18 cellular contexts compared by ENCODE assay signal in the genomic region with DNA sequence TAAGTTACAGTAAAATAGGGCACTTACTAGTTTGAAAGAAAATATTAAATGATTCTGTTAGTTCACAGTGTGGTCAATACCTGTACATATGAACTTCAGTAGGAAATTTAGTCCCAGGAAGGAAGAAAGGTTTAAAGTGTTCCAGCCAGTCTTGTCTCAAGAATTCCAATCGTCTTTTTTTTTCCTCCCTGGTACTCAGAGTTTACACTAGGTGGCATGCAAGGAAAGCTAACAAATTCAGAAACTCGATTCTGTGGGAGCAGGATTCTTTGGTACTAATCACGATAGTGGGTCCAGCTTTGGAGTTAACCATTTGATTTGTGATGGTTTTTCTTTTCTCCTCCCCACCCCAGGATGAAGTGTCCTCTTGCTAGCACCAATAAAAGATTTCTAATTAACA. TPM values are rescaled to one million over a fixed set of nuclear protein-coding genes. Genes with fewer than 3 reads are reported as not detected.
DNase-seq lines count a peak whose midpoint lies in the region; ATAC-seq and TF ChIP-seq lines count a peak whose summit lies in the region.
"Had no signal": no experiment of that assay in that cellular context is flagged by ENCODE, and none has a peak within 500 bp of the region (broad histone marks: within the 10 kb centered on the region; RNA-seq: fewer than 3 reads in every experiment).

No MANE protein-coding gene starts in this region.

- WGBS in heart left ventricle, 4 donors, result 14 to 34% (median 27%) methylated on average over 3 of the region's 3 CpGs
- 17 to 24% methylated on average over 3 of the region's 3 CpGs for WGBS in testis, 2 donors

- peaks cover 4% of the 10 kb centered on the region for H3K4me1 Mint-ChIP-seq in activated T-cell treated with anti-CD3 and anti-CD28 coated beads, Interleukin-2, amount 50 U/mL, for 72 hours (ENCODE audit: low read depth)

- TF ChIP-seq POLR2A in heart left ventricle (IDR thresholded peaks at IDR 0.05), result no peak
- TF ChIP-seq POLR2A in testis (IDR thresholded peaks at IDR 0.05), result no peak

- H3K27ac ChIP-seq in heart left ventricle (no peak overlapping the region), RWPE1 (no peak overlapping the region), testis (no peak overlapping the region)
- H3K27ac ChIP-seq: adrenal gland had no signal

- ATAC-seq in heart left ventricle (no peak), left ventricle myocardium superior (no peak)
- ATAC-seq in activated T-cell treated with anti-CD3 and anti-CD28 coated beads, Interleukin-2, amount 50 U/mL, for 72 hours (replicated peaks in 1 of 2), result no peak

- H3K36me3 ChIP-seq in heart left ventricle (peaks cover 0 to 20% (median 8%) of the 10 kb centered on the region in 9 donors), testis (ENCODE audit: low read depth, missing control alignments) (no peaks in the 10 kb centered on the region)

- H3K4me3 Mint-ChIP-seq in activated T-cell treated with anti-CD3 and anti-CD28 coated beads, Interleukin-2, amount 50 U/mL, for 72 hours, result no peak overlapping the region

- H3K27me3 ChIP-seq in heart left ventricle (no peaks in the 10 kb centered on the region), testis (no peaks in the 10 kb centered on the region)
- H3K27me3 ChIP-seq: adrenal gland had no signal

- H3K27me3 Mint-ChIP-seq in activated T-cell treated with anti-CD3 and anti-CD28 coated beads, Interleukin-2, amount 50 U/mL, for 72 hours (ENCODE audit: low read depth), result no peaks in the 10 kb centered on the region

- no peak overlapping the region for H3K4me3 ChIP-seq in heart left ventricle
- H3K4me3 ChIP-seq in fibroblast of mammary gland (ENCODE audit: control insufficient read depth, low read depth, low read length), result no peak overlapping the region
- peak overlapping the region in 1 of 2 donors; percentile 3 for H3K4me3 ChIP-seq in testis
- H3K4me3 ChIP-seq: adrenal gland had no signal

- no peaks in the 10 kb centered on the region for H3K9me3 Mint-ChIP-seq in activated T-cell treated with anti-CD3 and anti-CD28 coated beads, Interleukin-2, amount 50 U/mL, for 72 hours

- H3K9me3 ChIP-seq in heart left ventricle, result no peaks in the 10 kb centered on the region
- H3K9me3 ChIP-seq in testis, result no peaks in the 10 kb centered on the region
- H3K9me3 ChIP-seq: adrenal gland had no signal

- no peak overlapping the region for H3K27ac Mint-ChIP-seq in activated T-cell treated with anti-CD3 and anti-CD28 coated beads, Interleukin-2, amount 50 U/mL, for 72 hours

- peak in 10 of 12 donors; percentile 9 to 45 (median 23) for TF ChIP-seq CTCF in heart left ventricle (IDR thresholded peaks at IDR 0.05)
- no peak for TF ChIP-seq CTCF in RWPE1 (conservative IDR thresholded peaks at IDR 0.05; ENCODE audit: low read depth)
- TF ChIP-seq CTCF in fibroblast of mammary gland (conservative IDR thresholded peaks at IDR 0.05; ENCODE audit: control insufficient read depth, insufficient read depth, low read depth, low read length), result peak; percentile 24
- peak in 2 of 3 experiments; percentile 6 to 16 for TF ChIP-seq CTCF in testis (IDR thresholded peaks at IDR 0.05)

- DNase-seq in heart left ventricle (no peak), left ventricle myocardium superior (no peak), RWPE1 (ENCODE audit: low spot score) (peak; percentile 8), fibroblast of mammary gland (ENCODE audit: low read depth) (no peak), testis (no peak), HK-2 (ENCODE audit: unreplicated experiment) (no peak)
- DNase-seq in activated T-cell treated with anti-CD3 and anti-CD28 coated beads, Interleukin-2, amount 50 U/mL, for 72 hours, result no peak
- DNase-seq in stimulated activated CD8-positive, alpha-beta memory T cell treated with anti-CD3 and anti-CD28 coated beads, Interleukin-4, amount 100 ng/mL, for 48 hours, result no peak
- DNase-seq: activated CD4-positive, CD25-positive, alpha-beta regulatory T cell; activated T-cell treated with anti-CD3 and anti-CD28 coated beads for 4 hours; adrenal gland; C1 segment of cervical spinal cord; effector memory CD4-positive, alpha-beta T cell; midbrain; MM.1S; SHP77; stimulated activated CD4-positive, alpha-beta T cell treated with anti-CD3 and anti-CD28 coated beads, Interleukin-4, amount 100 ng/mL, for 1 hour; stimulated activated naive CD4-positive, alpha-beta T cell treated with Interleukin-2 at 50 U/mL for 16 hours had no signal

- CTCF ChIA-PET in RWPE1 (lab: Yijun Ruan, JAX), result interaction anchor here (0.6 to 0.9 kb wide), 2 partner anchors 64 to 258 kb away, joined by 5 read pairs; no protein-coding TSS in a partner anchor

- intact Hi-C loops in heart left ventricle (cut with DNase I) (loop anchor here in 5 of 10 donors (5.0 to 10.0 kb wide), 5 partner anchors 117 to 281 kb away; no protein-coding TSS in a partner anchor), left ventricle myocardium superior (cut with micrococcal nuclease) (no loop called here), testis (cut with DNase I; ENCODE audit: low total_unique reads) (no loop called here)

- peaks cover 0 to 31% (median 6%) of the 10 kb centered on the region in 12 donors for H3K4me1 ChIP-seq in heart left ventricle
- peaks cover 18% of the 10 kb centered on the region for H3K4me1 ChIP-seq in testis
- H3K4me1 ChIP-seq: adrenal gland had no signal

- POLR2A ChIA-PET in RWPE1 (lab: Yijun Ruan, JAX; ENCODE audit: low non-redundant PET), result interaction anchor here (1.0 kb wide), 1 partner anchor 44 kb away, joined by 5 read pairs; a partner anchor contains a TSS

- H3K36me3 Mint-ChIP-seq in activated T-cell treated with anti-CD3 and anti-CD28 coated beads, Interleukin-2, amount 50 U/mL, for 72 hours (ENCODE audit: insufficient read depth in 2 of 2), result peaks cover 0 to 5% of the 10 kb centered on the region in 2 donors

RNA-seq across cellular contexts. Expression of a gene that starts 43.6 kb away (rescaled TPM):
- total RNA-seq in heart left ventricle (100 to 1,000 TPM in 2 of 9 donors, 10 to 100 TPM in 7; 70.1 to 103 (median 87.4) TPM), left ventricle myocardium superior (97.4 TPM), testis (100 to 1,000 TPM; 126 to 136 TPM)
- polyA plus RNA-seq in heart left ventricle (100 to 1,000 TPM in 1 of 2 donors, 10 to 100 TPM in 1; 68.4 to 152 TPM), testis (ENCODE audit: insufficient read depth, low read depth, low replicate concordance) (180 TPM)
- total RNA-seq in activated T-cell treated with anti-CD3 and anti-CD28 coated beads, Interleukin-2, amount 50 U/mL, for 72 hours, result 100 to 1,000 TPM; 156 to 169 TPM

RNA-seq across cellular contexts. Expression of a gene that starts 45.0 kb away (rescaled TPM):
- 10 to 100 TPM; 10.7 to 18.7 (median 14.9) TPM for total RNA-seq in heart left ventricle
- polyA plus RNA-seq in heart left ventricle, result 1 to 10 TPM; 3.6 to 9.3 TPM
- 11.4 TPM for total RNA-seq in left ventricle myocardium superior
- 10 to 100 TPM; 34.6 to 39.6 TPM for total RNA-seq in testis
- polyA plus RNA-seq in testis (ENCODE audit: insufficient read depth, low read depth, low replicate concordance), result 22.5 TPM
- 1 to 10 TPM; 6.5 to 7.2 TPM for total RNA-seq in activated T-cell treated with anti-CD3 and anti-CD28 coated beads, Interleukin-2, amount 50 U/mL, for 72 hours
